Comparison of ENCODE assay signal across 9 cellular contexts in genomic region chr4:174222266-174222872, GRCh38.
DNase-seq lines count a peak whose midpoint lies in the region; ATAC-seq and TF ChIP-seq lines count a peak whose summit lies in the region.
"Had no signal": no experiment of that assay in that cellular context is flagged by ENCODE, and none has a peak within 500 bp of the region (broad histone marks: within the 10 kb centered on the region; RNA-seq: fewer than 3 reads in every experiment).

No MANE protein-coding gene starts in this region.

- TF ChIP-seq CTCF in CD14-positive monocyte (IDR thresholded peaks at IDR 0.05): peak; percentile 77
- TF ChIP-seq CTCF in PC-9 (conservative IDR thresholded peaks at IDR 0.05): peak; percentile 71
- TF ChIP-seq CTCF in foreskin fibroblast (IDR thresholded peaks at IDR 0.05; ENCODE audit: low read depth, low read length): peak; percentile 70
- TF ChIP-seq CTCF in transverse colon (IDR thresholded peaks at IDR 0.05): peak; percentile 54 to 62 (median 57)

- H3K4me3 ChIP-seq in PC-9: no peak overlapping the region
- no peak overlapping the region for H3K4me3 ChIP-seq in foreskin fibroblast (ENCODE audit: low read depth in 1 of 2, low read length in 2 of 2)
- no peak overlapping the region for H3K4me3 ChIP-seq in transverse colon

- CTCF ChIA-PET in PC-9 (lab: Charles Lee): no interaction called here

- H3K4me1 Mint-ChIP-seq in CD14-positive monocyte: peaks cover 9% of the 10 kb centered on the region

- no peaks in the 10 kb centered on the region for H3K27me3 ChIP-seq in PC-9 (ENCODE audit: insufficient read depth, low read depth)
- peaks cover 52% of the 10 kb centered on the region for H3K27me3 ChIP-seq in transverse colon

- peaks cover 0 to 12% (median 0%) of the 10 kb centered on the region in 7 donors for H3K9me3 Mint-ChIP-seq in CD14-positive monocyte

- no TSS peak for BruUV-seq in PC-9 (replicated peaks; lab: Mats Ljungman, UMichigan)

- H3K4me3 Mint-ChIP-seq in CD14-positive monocyte: no peak overlapping the region
- H3K4me3 Mint-ChIP-seq: naive B cell had no signal

- no peaks in the 10 kb centered on the region for H3K36me3 ChIP-seq in PC-9 (ENCODE audit: low read depth)
- no peaks in the 10 kb centered on the region for H3K36me3 ChIP-seq in transverse colon

- 20 to 37% methylated on average over 4 of the region's 4 CpGs for WGBS in transverse colon (ENCODE audit: low coverage in 1 of 2), 2 donors

- no peak for TF ChIP-seq EP300 in transverse colon (IDR thresholded peaks at IDR 0.05; ENCODE audit: low read depth)

- in situ Hi-C loops in transverse colon (cut with MboI; ENCODE audit: low pct_ligation_motif_present in 1 of 4, low pct_unique_long_range_greater_than_20kb in 1 of 4, low sequenced_read_pairs in 3 of 4): loop anchor here in 2 of 4 donors (10.0 to 25.0 kb wide), 2 partner anchors 90 to 92 kb away; no protein-coding TSS in a partner anchor

- H3K9me2 ChIP-seq in PC-9 (ENCODE audit: insufficient read depth): no peaks in the 10 kb centered on the region

- no peaks in the 10 kb centered on the region for H3K79me2 ChIP-seq in PC-9 (ENCODE audit: low read depth)

- no peaks in the 10 kb centered on the region for H3K4me1 ChIP-seq in PC-9 (replicated peaks; ENCODE audit: insufficient read depth)
- peaks cover 0 to 10% (median 7%) of the 10 kb centered on the region in 4 donors for H3K4me1 ChIP-seq in transverse colon

- no peak overlapping the region for H2AFZ ChIP-seq in PC-9

- intact Hi-C loops in CD14-positive monocyte (cut with micrococcal nuclease) (loop anchor here (5.0 to 10.0 kb wide), 2 partner anchors 92 to 95 kb away; no protein-coding TSS in a partner anchor), PC-9 (cut with micrococcal nuclease; ENCODE audit: unreplicated experiment) (loop anchor here (5.0 kb wide), 1 partner anchor 95 kb away; no protein-coding TSS in a partner anchor), transverse colon (cut with DNase I; ENCODE audit: low total_unique reads) (no loop called here)

- no peak overlapping the region for H3K4me2 ChIP-seq in PC-9

- H3K36me3 Mint-ChIP-seq in CD14-positive monocyte: peaks cover 0 to 6% of the 10 kb centered on the region in 2 donors
- H3K36me3 Mint-ChIP-seq: naive B cell had no signal

- POLR2A ChIA-PET in PC-9 (lab: Charles Lee; ENCODE audit: unreplicated experiment): no interaction called here

- H3K9me3 ChIP-seq in PC-9 (ENCODE audit: insufficient read depth, low read depth): no peaks in the 10 kb centered on the region
- no peaks in the 10 kb centered on the region for H3K9me3 ChIP-seq in transverse colon

- no peak for TF ChIP-seq POLR2A in transverse colon (IDR thresholded peaks at IDR 0.05)

- no peak for DNase-seq in CD14-positive monocyte (ENCODE audit: low spot score)
- no peak for DNase-seq in PC-9
- peak in 1 of 2 donors; percentile 43 for DNase-seq in foreskin fibroblast
- DNase-seq in transverse colon: no peak
- DNase-seq in NK-92 (lab: John Stamatoyannopoulos, UW; ENCODE audit: unreplicated experiment): no peak
- no peak for DNase-seq in nucleus accumbens (lab: John Stamatoyannopoulos, UW)
- DNase-seq: naive B cell had no signal

- ATAC-seq in GM18511 (IDR thresholded peaks at IDR 0.05; ENCODE audit: unreplicated experiment) (peak; percentile 77), HG02943 (IDR thresholded peaks at IDR 0.05; ENCODE audit: low read depth, unreplicated experiment) (peak; percentile 68)

- H3K27ac ChIP-seq in PC-9 (no peak overlapping the region), transverse colon (no peak overlapping the region)

- H4K20me1 ChIP-seq in PC-9 (ENCODE audit: insufficient read depth): no peaks in the 10 kb centered on the region

- H3K27me3 Mint-ChIP-seq in CD14-positive monocyte (ENCODE audit: low read depth in 3 of 3): peaks cover 54 to 74% (median 62%) of the 10 kb centered on the region in 3 donors

- H3K27ac Mint-ChIP-seq in CD14-positive monocyte: no peak overlapping the region
- H3K27ac Mint-ChIP-seq: naive B cell had no signal

- no peaks in the 10 kb centered on the region for H3F3A ChIP-seq in PC-9 (ENCODE audit: insufficient read depth, low read depth)
